ENCODE assay signal across 8 cellular contexts in genomic region chr7:100428199-100428966, GRCh38. TPM values are rescaled to one million over a fixed set of nuclear protein-coding genes. Genes with fewer than 3 reads are reported as not detected.
A peak's percentile ranks its signal among the peaks of the same experiment; 100 is the strongest.
DNase-seq lines count a peak whose midpoint lies in the region; ATAC-seq, FAIRE-seq and TF ChIP-seq lines count a peak whose summit lies in the region.

Gene ZCWPW1, minus strand, starts transcription at chr7:100428703. Its CDS starts 8,054 bp downstream, at chr7:100420649.

- H3K4me1 ChIP-seq in A549 = peaks cover 26% of the 10 kb centered on the region; the same call in 2 of the 3 replicates
- peaks cover 8 to 20% of the 10 kb centered on the region in 2 donors for H3K4me1 ChIP-seq in breast epithelium
- peaks cover 28% of the 10 kb centered on the region for H3K4me1 ChIP-seq in skeletal muscle satellite cell (ENCODE audit: control insufficient read depth, insufficient read depth, low read length)

- no peaks in the 10 kb centered on the region for H3K27me3 ChIP-seq in breast epithelium
- no peaks in the 10 kb centered on the region for H3K27me3 ChIP-seq in skeletal muscle satellite cell (ENCODE audit: control insufficient read depth, insufficient read depth, low read length)

- H3K9ac ChIP-seq in skeletal muscle satellite cell (ENCODE audit: low read depth, low read length) = peak within 1 kb of the TSS; percentile 99

- FAIRE-seq in A549 (lab: Jason Lieb, UNC) = no peak

- 2% methylated on average over 55 of the region's 66 CpGs for WGBS in A549 (ENCODE audit: missing lambda C conversion rate)

- POLR2A ChIA-PET in A549 (lab: Yijun Ruan, JAX) = interaction anchor here (0.6 to 2.8 kb wide), 44 partner anchors 9 to 1020 kb away, joined by 3 to 23 read pairs (median 6); partner anchors contain the start of genes AGFG2, BUD31, COPS6 and FBXO24

- no peak for TF ChIP-seq CTCF in A549 (IDR thresholded peaks at IDR 0.05)
- TF ChIP-seq CTCF in VCaP (conservative IDR thresholded peaks at IDR 0.05) = no peak; the same call in 1 of the 2 replicates
- TF ChIP-seq CTCF in breast epithelium (IDR thresholded peaks at IDR 0.05) = no peak

- peak; percentile 98 for TF ChIP-seq POLR2A in A549 (IDR thresholded peaks at IDR 0.05; ENCODE audit: low read length)
- peak; percentile 99 for TF ChIP-seq POLR2A in breast epithelium (IDR thresholded peaks at IDR 0.05)

- no peak for TF ChIP-seq EP300 in A549 (IDR thresholded peaks at IDR 0.05)

- intact Hi-C loops in breast epithelium (cut with DNase I; ENCODE audit: low total_unique reads) = no loop called here

- H3K4me2 ChIP-seq in A549 (peak within 1 kb of the TSS; percentile 88), skeletal muscle satellite cell (ENCODE audit: low read length) (peak within 1 kb of the TSS; percentile 98)

- CTCF ChIA-PET in A549 (lab: Yijun Ruan, JAX) = interaction anchor here (0.8 to 1.5 kb wide), 4 partner anchors 10 to 27 kb away, joined by 3 to 5 read pairs (median 4); no protein-coding TSS in a partner anchor

- peak within 1 kb of the TSS; percentile 93 to 100 for H3K27ac ChIP-seq in A549
- H3K27ac ChIP-seq in VCaP = peak within 1 kb of the TSS; percentile 100
- peak within 1 kb of the TSS; percentile 99 to 100 for H3K27ac ChIP-seq in breast epithelium

- TF ChIP-seq RAD21 in A549 (conservative IDR thresholded peaks at IDR 0.05 in 1 of 2, IDR thresholded peaks at IDR 0.05 in 1 of 2) = no peak

- ATAC-seq in A549 (peak; percentile 77 to 78), GM18868 (IDR thresholded peaks at IDR 0.05; ENCODE audit: unreplicated experiment) (peak; percentile 36), HG03103 (IDR thresholded peaks at IDR 0.05; ENCODE audit: low read depth, unreplicated experiment) (peak; percentile 38)

- DNase-seq in A549 (ENCODE audit: low read depth in 1 of 2, low spot score in 1 of 2) = peak; percentile 88 to 99
- peak; percentile 96 for DNase-seq in NCI-H2171 treated with DMSO at 0.1 percent for 48 hours (lab: John Stamatoyannopoulos, UW)
- peak; percentile 96 to 97 for DNase-seq in breast epithelium (ENCODE audit: low spot score in 2 of 2)

- peak within 1 kb of the TSS; percentile 86 for H3K4me3 ChIP-seq in A549
- H3K4me3 ChIP-seq in breast epithelium = peak within 1 kb of the TSS; percentile 85 to 98 (median 88)
- H3K4me3 ChIP-seq in iPS-18c (ENCODE audit: insufficient read depth, low read depth, low read length) = peak within 1 kb of the TSS; percentile 71
- H3K4me3 ChIP-seq in skeletal muscle satellite cell (ENCODE audit: low read length) = peak within 1 kb of the TSS; percentile 90

- no peaks in the 10 kb centered on the region for H3K36me3 ChIP-seq in breast epithelium
- H3K36me3 ChIP-seq in skeletal muscle satellite cell (ENCODE audit: insufficient read depth, low read length) = peaks cover 30% of the 10 kb centered on the region

- H3K9me3 ChIP-seq in A549 (peaks cover 5% of the 10 kb centered on the region; the same call in 1 of the 3 replicates), breast epithelium (no peaks in the 10 kb centered on the region), iPS-18c (ENCODE audit: control insufficient read depth, insufficient read depth, low read length) (peaks cover 5% of the 10 kb centered on the region), skeletal muscle satellite cell (replicated peaks; ENCODE audit: low read length) (no peaks in the 10 kb centered on the region)

TF ChIP-seq in A549, 52 proteins besides CTCF, POLR2A, EP300 and RAD21 (continues in another document):
- peak; percentile 99 for TF ChIP-seq BCL3 (IDR thresholded peaks at IDR 0.05)
- TF ChIP-seq E2F6 (IDR thresholded peaks at IDR 0.05; ENCODE audit: borderline replicate concordance, low read depth) = peak; percentile 100
- peak; percentile 88 for TF ChIP-seq HOXB13 (CRISPR knock-in tag; IDR thresholded peaks at IDR 0.05; ENCODE audit: low read depth)
- peak; percentile 54; the same call in 1 of the 2 replicates for TF ChIP-seq REST (IDR thresholded peaks at IDR 0.05)
- peak; percentile 87 to 92 for TF ChIP-seq JUN (IDR thresholded peaks at IDR 0.05)
- TF ChIP-seq PHF8 (IDR thresholded peaks at IDR 0.05; ENCODE audit: borderline replicate concordance, low read depth) = peak; percentile 87
- peak; percentile 77 for TF ChIP-seq PBX3 (IDR thresholded peaks at IDR 0.05)
- TF ChIP-seq USF2 (IDR thresholded peaks at IDR 0.05) = 0 out of 2 replicates have a peak, but pooled peaks have one; percentile 40
- TF ChIP-seq FOSL2 (IDR thresholded peaks at IDR 0.05) = no peak
- no peak for TF ChIP-seq FOSL2 (CRISPR knock-in tag; IDR thresholded peaks at IDR 0.05)
- peak; percentile 95 for TF ChIP-seq TP53 (CRISPR knock-in tag; IDR thresholded peaks at IDR 0.05)
- TF ChIP-seq RFX5 (IDR thresholded peaks at IDR 0.05) = 0 out of 2 replicates have a peak, but pooled peaks have one; percentile 16
- TF ChIP-seq BHLHE40 (IDR thresholded peaks at IDR 0.05; ENCODE audit: low read depth, low read length) = no peak
- TF ChIP-seq HOXB5 (CRISPR knock-in tag; IDR thresholded peaks at IDR 0.05) = peak; percentile 92
- TF ChIP-seq CHD2 (IDR thresholded peaks at IDR 0.05; ENCODE audit: low read length, partially characterized antibody) = peak; percentile 34
- TF ChIP-seq ZFP36 (IDR thresholded peaks at IDR 0.05; ENCODE audit: borderline replicate concordance, partially characterized antibody) = no peak
- peak; percentile 100 for TF ChIP-seq MAX (IDR thresholded peaks at IDR 0.05)
- no peak for TF ChIP-seq SMC3 (IDR thresholded peaks at IDR 0.05)

RNA-seq across cellular contexts. Expression of gene ZCWPW1, which starts in this region (rescaled TPM):
- polyA plus RNA-seq in A549 (2011; rRNA removed) = 3.5 and 4.2 TPM in 2 replicates
- 1.2 and 1.6 TPM in 2 replicates for polyA plus RNA-seq in A549 (2012; cell fraction: cytosol; rRNA removed)
- 1.7 TPM in 2 replicates for polyA plus RNA-seq in A549 (2012; cell fraction: nucleus; rRNA removed)
- 1.9 to 2.5 TPM (median 2.0 TPM) in 3 replicates for polyA plus RNA-seq in A549 (2017; fragmentation: RNase III; extraction: RNeasy Plus Mini Kit Qiagen cat#74134 plus additional on column Dnase treatment)
- polyA minus RNA-seq in A549 (2011; rRNA and poly(A)+ RNA removed) = 1.4 and 2.7 TPM in 2 replicates
- total RNA-seq in breast epithelium = 10 to 100 TPM in 1 of 3 donors, 1 to 10 TPM in 2; 3.9 to 12.6 (median 8.6) TPM
- total RNA-seq in skeletal muscle satellite cell (2012; rRNA removed) = 0.66 and 1.0 TPM in 2 replicates

Comparison
In these comparisons a context has a peak if more than half of its experiments do, and no peak if none do; other contexts are left out.
1. Peak in every context shown above with its lines: DNase-seq, ATAC-seq, H3K4me3 ChIP-seq and H3K27ac ChIP-seq.